In the genomic region with DNA sequence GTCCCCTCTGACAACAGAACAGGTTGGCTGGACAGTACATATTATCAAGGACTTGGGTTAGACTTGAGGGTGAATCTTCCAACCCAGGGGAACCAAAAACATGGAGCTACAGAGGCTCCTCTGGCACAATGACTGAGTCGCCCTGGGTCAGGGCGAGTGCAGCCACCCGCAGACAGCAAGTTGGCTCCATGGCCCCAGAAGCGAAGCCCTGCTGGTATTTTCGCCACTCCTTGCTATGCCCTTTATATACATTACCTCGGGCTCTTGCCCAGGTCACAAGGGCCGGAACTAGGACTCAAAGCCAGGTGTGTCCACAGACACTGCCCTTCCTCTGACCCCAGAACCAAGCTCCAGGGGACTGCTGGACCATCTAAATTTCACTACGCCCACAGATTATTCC, we compare ENCODE assay signal across 18 cellular contexts.
A peak's percentile ranks its signal among the peaks of the same experiment; 100 is the strongest.
DNase-seq lines count a peak whose midpoint lies in the region; TF ChIP-seq lines count a peak whose summit lies in the region.
"Had no signal": no experiment of that assay in that cellular context is flagged by ENCODE, and none has a peak within 500 bp of the region (broad histone marks: within the 10 kb centered on the region; RNA-seq: fewer than 3 reads in every experiment).

No MANE protein-coding gene starts in this region.

- peaks cover 16 to 67% of the 10 kb centered on the region in 2 donors for H3K4me1 ChIP-seq in ascending aorta
- peaks cover 0 to 61% (median 19%) of the 10 kb centered on the region in 3 donors for H3K4me1 ChIP-seq in esophagus squamous epithelium
- peaks cover 48% of the 10 kb centered on the region for H3K4me1 ChIP-seq in testis
- H3K4me1 ChIP-seq in neuronal stem cell (ENCODE audit: control insufficient read depth in 2 of 2, insufficient read depth in 1 of 2, low read depth in 1 of 2, low read length in 2 of 2), result peaks cover 6 to 10% of the 10 kb centered on the region in 2 donors
- H3K4me1 ChIP-seq: breast epithelium had no signal

- no peak for DNase-seq in ascending aorta (ENCODE audit: low spot score in 2 of 2)
- no peak for DNase-seq in esophagus squamous epithelium (lab: John Stamatoyannopoulos, UW)
- DNase-seq in testis, result no peak
- no peak for DNase-seq in GOT3 (lab: John Stamatoyannopoulos, UW)
- no peak for DNase-seq in neuronal stem cell (ENCODE audit: low spot score)
- no peak for DNase-seq in activated gamma-delta T cell (lab: John Stamatoyannopoulos, UW)
- DNase-seq: activated CD4-positive, alpha-beta T cell treated with anti-CD3 and anti-CD28 coated beads for 4 hours; activated naive CD4-positive, alpha-beta T cell; activated T-cell treated with anti-CD3 and anti-CD28 coated beads, Interleukin-2, amount 50 U/mL, for 24 hours; Calu3; NCI-H1092; NCI-H2227 treated with DMSO at 0.1 percent for 48 hours had no signal

- H3K23ac ChIP-seq in neuronal stem cell (ENCODE audit: low read depth, low read length, poor library complexity), result no peak overlapping the region

- H3K27ac Mint-ChIP-seq in nephron, result peak overlapping the region; percentile 27 to 97 (median 92)
- H3K27ac Mint-ChIP-seq: activated T-cell treated with anti-CD3 and anti-CD28 coated beads, Interleukin-2, amount 50 U/mL, for 24 hours; natural killer cell treated with Interleukin-12 subunit alpha and Interleukin-12 subunit beta and Interleukin-15 and Interleukin-18, amount 100 ng/mL, for 72 hours; T-helper 2 cell treated with Interferon-gamma antibody and Interleukin-4, amounts not matched to agents 5 μg/mL and 100 μg/mL, for 36 hours had no signal

- H3K18ac ChIP-seq in neuronal stem cell (ENCODE audit: low read length), result no peak overlapping the region

- H3K27me3 ChIP-seq in ascending aorta (no peaks in the 10 kb centered on the region), esophagus squamous epithelium (no peaks in the 10 kb centered on the region), testis (no peaks in the 10 kb centered on the region), neuronal stem cell (ENCODE audit: control insufficient read depth in 3 of 3, insufficient read depth in 3 of 3, low read depth in 1 of 3, low read length in 3 of 3) (peaks cover 0 to 15% (median 0%) of the 10 kb centered on the region in 3 experiments)
- H3K27me3 ChIP-seq: BLaER1 treated with 17β-estradiol and CSF1 and Interleukin-3, amounts not matched to agents 10 nM and 100 nM; breast epithelium had no signal

- H3K4me1 Mint-ChIP-seq in nephron, result peaks cover 77% of the 10 kb centered on the region

- TF ChIP-seq POLR2A in esophagus squamous epithelium (IDR thresholded peaks at IDR 0.05) (no peak), testis (IDR thresholded peaks at IDR 0.05) (no peak)

- H3K9me3 ChIP-seq in ascending aorta (no peaks in the 10 kb centered on the region), esophagus squamous epithelium (no peaks in the 10 kb centered on the region), testis (no peaks in the 10 kb centered on the region), neuronal stem cell (replicated peaks in 1 of 2; ENCODE audit: control insufficient read depth in 2 of 2, insufficient read depth in 1 of 2, low read depth in 1 of 2, low read length in 2 of 2) (no peaks in the 10 kb centered on the region)
- H3K9me3 ChIP-seq: BLaER1 treated with 17β-estradiol and CSF1 and Interleukin-3, amounts not matched to agents 10 nM and 100 nM; breast epithelium had no signal

- no peak overlapping the region for H3K4me2 ChIP-seq in neuronal stem cell (ENCODE audit: insufficient read depth, low read length, poor library complexity, severe bottlenecking)
- H3K4me2 ChIP-seq: BLaER1 treated with 17β-estradiol and CSF1 and Interleukin-3, amounts not matched to agents 10 nM and 100 nM had no signal

- H3K27ac ChIP-seq in ascending aorta, result peak overlapping the region; percentile 90 to 93
- H3K27ac ChIP-seq in esophagus squamous epithelium, result peak overlapping the region; percentile 27 to 86 (median 74)
- peak overlapping the region; percentile 50 to 85 for H3K27ac ChIP-seq in testis
- H3K27ac ChIP-seq in neuronal stem cell (replicated peaks; ENCODE audit: low read length), result no peak overlapping the region
- H3K27ac ChIP-seq: BLaER1 treated with 17β-estradiol and CSF1 and Interleukin-3, amounts not matched to agents 10 nM and 100 nM; breast epithelium; HL-60 had no signal

- peaks cover 4% of the 10 kb centered on the region for H3K27me3 Mint-ChIP-seq in nephron (ENCODE audit: low read depth)

- no peaks in the 10 kb centered on the region for H3K36me3 Mint-ChIP-seq in nephron (ENCODE audit: low read depth)
- H3K36me3 Mint-ChIP-seq: natural killer cell treated with Interleukin-12 subunit alpha and Interleukin-12 subunit beta and Interleukin-15 and Interleukin-18, amount 100 ng/mL, for 72 hours had no signal

- no peak overlapping the region for H3K4ac ChIP-seq in neuronal stem cell (ENCODE audit: low read length)

- H2BK12ac ChIP-seq in neuronal stem cell (ENCODE audit: low read length), result no peak overlapping the region

- H3K4me3 ChIP-seq in ascending aorta, result peak overlapping the region in 1 of 2 donors; percentile 42
- H3K4me3 ChIP-seq in esophagus squamous epithelium, result no peak overlapping the region
- no peak overlapping the region for H3K4me3 ChIP-seq in testis
- H3K4me3 ChIP-seq in neuronal stem cell (ENCODE audit: low read length in 2 of 2), result no peak overlapping the region
- H3K4me3 ChIP-seq: BLaER1 treated with 17β-estradiol and CSF1 and Interleukin-3, amounts not matched to agents 10 nM and 100 nM; breast epithelium had no signal

- H3K14ac ChIP-seq in neuronal stem cell (ENCODE audit: low read length), result no peak overlapping the region

- no peak overlapping the region for H2AFZ ChIP-seq in neuronal stem cell (ENCODE audit: low read length)

- no peak overlapping the region for H2BK120ac ChIP-seq in neuronal stem cell (ENCODE audit: low read depth, low read length)

- no peak overlapping the region for H3K9ac ChIP-seq in neuronal stem cell (ENCODE audit: low read depth, low read length, poor library complexity)
- H3K9ac ChIP-seq: BLaER1 treated with 17β-estradiol and CSF1 and Interleukin-3, amounts not matched to agents 10 nM and 100 nM had no signal

- H4K8ac ChIP-seq in neuronal stem cell (ENCODE audit: low read depth, low read length), result no peak overlapping the region

- no peaks in the 10 kb centered on the region for H3K79me1 ChIP-seq in neuronal stem cell (ENCODE audit: low read depth, low read length)

- H2BK5ac ChIP-seq in neuronal stem cell (ENCODE audit: low read length), result no peak overlapping the region

- intact Hi-C loops in ascending aorta (cut with DNase I), result loop anchor here (2.0 to 10.0 kb wide), 2 partner anchors 21 to 1671 kb away; partner anchors contain the start of gene HEG1
- intact Hi-C loops in esophagus squamous epithelium (cut with DNase I), result no loop called here
- intact Hi-C loops in testis (cut with DNase I; ENCODE audit: low total_unique reads), result no loop called here

- no peak for TF ChIP-seq CTCF in ascending aorta (IDR thresholded peaks at IDR 0.05)
- no peak for TF ChIP-seq CTCF in esophagus squamous epithelium (IDR thresholded peaks at IDR 0.05)
- no peak for TF ChIP-seq CTCF in nephron (IDR thresholded peaks at IDR 0.05; ENCODE audit: unreplicated experiment in 3 of 3)
- TF ChIP-seq CTCF in testis (IDR thresholded peaks at IDR 0.05), result no peak

- peak overlapping the region in 1 of 3 experiments; percentile 1 for H3K4me3 Mint-ChIP-seq in nephron
- H3K4me3 Mint-ChIP-seq: activated T-cell treated with anti-CD3 and anti-CD28 coated beads, Interleukin-2, amount 50 U/mL, for 24 hours; natural killer cell treated with Interleukin-12 subunit alpha and Interleukin-12 subunit beta and Interleukin-15 and Interleukin-18, amount 100 ng/mL, for 72 hours; T-helper 2 cell treated with Interferon-gamma antibody and Interleukin-4, amounts not matched to agents 5 μg/mL and 100 μg/mL, for 36 hours had no signal

- WGBS in esophagus squamous epithelium, 2 donors, result 64 to 91% methylated on average over 2 to 8 of the region's 8 CpGs
- 85 to 88% methylated on average over 8 of the region's 8 CpGs for WGBS in testis, 2 donors
- WGBS in neuronal stem cell (ENCODE audit: extremely low coverage in 2 of 2, insufficient read length in 2 of 2, insufficient replicate concordance in 1 of 2), 2 donors, result no CpG with 5 or more reads among the region's 8 CpGs

- H2AK5ac ChIP-seq in neuronal stem cell (ENCODE audit: low read depth, low read length), result no peak overlapping the region

- H3K9me3 Mint-ChIP-seq in nephron, result no peaks in the 10 kb centered on the region
- H3K9me3 Mint-ChIP-seq: activated T-cell treated with anti-CD3 and anti-CD28 coated beads, Interleukin-2, amount 50 U/mL, for 24 hours; natural killer cell treated with Interleukin-12 subunit alpha and Interleukin-12 subunit beta and Interleukin-15 and Interleukin-18, amount 100 ng/mL, for 72 hours; T-helper 2 cell treated with Interferon-gamma antibody and Interleukin-4, amounts not matched to agents 5 μg/mL and 100 μg/mL, for 36 hours had no signal

- no peak overlapping the region for H2BK15ac ChIP-seq in neuronal stem cell (ENCODE audit: low read length)

- no peaks in the 10 kb centered on the region for H3K36me3 ChIP-seq in ascending aorta
- no peaks in the 10 kb centered on the region for H3K36me3 ChIP-seq in esophagus squamous epithelium
- H3K36me3 ChIP-seq in testis (ENCODE audit: low read depth, missing control alignments), result no peaks in the 10 kb centered on the region
- H3K36me3 ChIP-seq in neuronal stem cell (replicated peaks in 1 of 2; ENCODE audit: control insufficient read depth in 2 of 2, insufficient read depth in 2 of 2, low read length in 2 of 2), result no peaks in the 10 kb centered on the region
- H3K36me3 ChIP-seq: BLaER1 treated with 17β-estradiol and CSF1 and Interleukin-3, amounts not matched to agents 10 nM and 100 nM; breast epithelium had no signal

- H4K91ac ChIP-seq in neuronal stem cell (ENCODE audit: low read depth, low read length, poor library complexity), result no peak overlapping the region
